In genomic region chr12:112096070-112096469, GRCh38 we compare ENCODE assay signal across 7 cellular contexts. TPM values are rescaled to one million over a fixed set of nuclear protein-coding genes. Genes with fewer than 3 reads are reported as not detected.
DNase-seq lines count a peak whose midpoint lies in the region; ATAC-seq and TF ChIP-seq lines count a peak whose summit lies in the region.

No MANE protein-coding gene starts in this region.

- no peaks in the 10 kb centered on the region for H3K27me3 Mint-ChIP-seq in T-helper 2 cell treated with Interferon-gamma antibody and Interleukin-4, amounts not matched to agents 5 μg/mL and 100 μg/mL, for 36 hours (ENCODE audit: low read depth)
- no peaks in the 10 kb centered on the region for H3K27me3 Mint-ChIP-seq in natural killer cell (ENCODE audit: low read depth in 2 of 2)

- peak overlapping the region; percentile 29 for H3K4me3 Mint-ChIP-seq in T-helper 2 cell treated with Interferon-gamma antibody and Interleukin-4, amounts not matched to agents 5 μg/mL and 100 μg/mL, for 36 hours
- no peak overlapping the region for H3K4me3 Mint-ChIP-seq in natural killer cell

- H3K36me3 Mint-ChIP-seq in T-helper 2 cell treated with Interferon-gamma antibody and Interleukin-4, amounts not matched to agents 5 μg/mL and 100 μg/mL, for 36 hours (ENCODE audit: low read depth), result peaks cover 42% of the 10 kb centered on the region
- peaks cover 4% of the 10 kb centered on the region for H3K36me3 Mint-ChIP-seq in natural killer cell

- H3K27ac Mint-ChIP-seq in T-helper 2 cell treated with Interferon-gamma antibody and Interleukin-4, amounts not matched to agents 5 μg/mL and 100 μg/mL, for 36 hours, result peak overlapping the region; percentile 22
- H3K27ac Mint-ChIP-seq in natural killer cell, result peak overlapping the region; percentile 47 to 50

- ATAC-seq in GM19043 (IDR thresholded peaks at IDR 0.05; ENCODE audit: low read depth, unreplicated experiment), result peak; percentile 73
- peak; percentile 76 for ATAC-seq in HG02798 (IDR thresholded peaks at IDR 0.05; ENCODE audit: poor library complexity, unreplicated experiment)
- ATAC-seq in natural killer cell, result no peak

- intact Hi-C loops in natural killer cell (cut with micrococcal nuclease), result no loop called here

- peaks cover 25% of the 10 kb centered on the region for H3K4me1 Mint-ChIP-seq in T-helper 2 cell treated with Interferon-gamma antibody and Interleukin-4, amounts not matched to agents 5 μg/mL and 100 μg/mL, for 36 hours (ENCODE audit: low read depth)
- peaks cover 8 to 13% of the 10 kb centered on the region in 2 donors for H3K4me1 Mint-ChIP-seq in natural killer cell

- no peak for TF ChIP-seq CTCF in natural killer cell (IDR thresholded peaks at IDR 0.05)

- no peaks in the 10 kb centered on the region for H3K9me3 Mint-ChIP-seq in T-helper 2 cell treated with Interferon-gamma antibody and Interleukin-4, amounts not matched to agents 5 μg/mL and 100 μg/mL, for 36 hours
- H3K9me3 Mint-ChIP-seq in natural killer cell, result no peaks in the 10 kb centered on the region

- DNase-seq in T-helper 2 cell treated with Interferon-gamma antibody and Interleukin-4, amounts not matched to agents 5 μg/mL and 100 μg/mL, for 36 hours (ENCODE audit: low spot score), result no peak
- DNase-seq in natural killer cell (no peak), NCI-H748 (lab: John Stamatoyannopoulos, UW; ENCODE audit: unreplicated experiment) (no peak), DMS114 treated with DMSO at 0.1 percent for 48 hours (lab: John Stamatoyannopoulos, UW; ENCODE audit: unreplicated experiment) (no peak), AG08396 (ENCODE audit: low spot score) (no peak)

RNA-seq across cellular contexts. Expression of gene NAA25, which starts 12.5 kb away (rescaled TPM):
- total RNA-seq in natural killer cell, result 10 to 100 TPM; 25.8 to 34.4 (median 30.7) TPM

RNA-seq across cellular contexts. Expression of gene TRAFD1, which starts 29.3 kb away (rescaled TPM):
- 10 to 100 TPM; 35.8 to 45.3 (median 45.2) TPM for total RNA-seq in natural killer cell

Comparison
In these comparisons a context has a peak if more than half of its experiments do, and no peak if none do; other contexts are left out.
1. ATAC-seq: peak in GM19043 (single experiment) and HG02798 (single experiment); none in natural killer cell (0 of 3).